In genomic region chr12:13099910-13100609, GRCh38 we compare ENCODE assay signal across 8 cellular contexts. TPM values are rescaled to one million over a fixed set of nuclear protein-coding genes. Genes with fewer than 3 reads are reported as not detected.
DNase-seq lines count a peak whose midpoint lies in the region; ATAC-seq and TF ChIP-seq lines count a peak whose summit lies in the region.

No MANE protein-coding gene starts in this region.

- peak overlapping the region; percentile 58 for H2BK5ac ChIP-seq in trophoblast cell (ENCODE audit: low read depth, low read length, poor library complexity)

- H3K4me2 ChIP-seq in DND-41 (ENCODE audit: insufficient read depth, low read length) (peak overlapping the region; percentile 94; the same call in 1 of the 2 replicates), OCI-LY1 (ENCODE audit: low read length) (peak overlapping the region; percentile 74; the same call in 1 of the 2 replicates), trophoblast cell (ENCODE audit: low read length) (no peak overlapping the region)

- ATAC-seq in DND-41 (ENCODE audit: insufficient read depth, low read depth) = no peak
- no peak for ATAC-seq in GM18858 (IDR thresholded peaks at IDR 0.05; ENCODE audit: unreplicated experiment)
- ATAC-seq in HG02588 (IDR thresholded peaks at IDR 0.05; ENCODE audit: unreplicated experiment) = no peak

- no peaks in the 10 kb centered on the region for H3K9me3 ChIP-seq in DND-41 (ENCODE audit: insufficient read depth, low read length, severe bottlenecking)
- no peaks in the 10 kb centered on the region for H3K9me3 ChIP-seq in OCI-LY1 (ENCODE audit: low read length)
- no peaks in the 10 kb centered on the region for H3K9me3 ChIP-seq in endocrine pancreas (ENCODE audit: control insufficient read depth, low read length)
- H3K9me3 ChIP-seq in trophoblast cell (ENCODE audit: insufficient read depth, low read depth, low read length) = peaks cover 4% of the 10 kb centered on the region

- WGBS in trophoblast cell (ENCODE audit: extremely low coverage, insufficient coverage, insufficient read length) = no CpG with 5 or more reads among the region's 8 CpGs

- peak overlapping the region; percentile 84 for H2BK120ac ChIP-seq in trophoblast cell (ENCODE audit: insufficient read depth, low read length, poor library complexity)

- TF ChIP-seq CTCF in DND-41 (IDR thresholded peaks at IDR 0.05; ENCODE audit: borderline replicate concordance, extremely low read depth, low read length, poor library complexity, severe bottlenecking) (no peak), OCI-LY1 (IDR thresholded peaks at IDR 0.05; ENCODE audit: low read length) (no peak)

- H3K27ac ChIP-seq in DND-41 (ENCODE audit: low read length) (no peak overlapping the region), OCI-LY1 (ENCODE audit: low read depth, low read length, poor library complexity, severe bottlenecking) (no peak overlapping the region), trophoblast cell (ENCODE audit: low read depth, low read length) (peak overlapping the region; percentile 68)

- H3K9ac ChIP-seq in DND-41 (ENCODE audit: low read depth, low read length) = no peak overlapping the region
- H3K9ac ChIP-seq in OCI-LY1 (ENCODE audit: low read length) = no peak overlapping the region; the same call in 1 of the 2 replicates
- H3K9ac ChIP-seq in endocrine pancreas (ENCODE audit: control insufficient read depth, insufficient read depth, low read length) = no peak overlapping the region
- no peak overlapping the region for H3K9ac ChIP-seq in trophoblast cell (ENCODE audit: low read length)

- H2BK12ac ChIP-seq in trophoblast cell (ENCODE audit: low read length) = peak overlapping the region; percentile 79

- no peaks in the 10 kb centered on the region for H3K9me2 ChIP-seq in OCI-LY1 (ENCODE audit: low read depth, low read length)

- no peak overlapping the region for H4K12ac ChIP-seq in trophoblast cell (ENCODE audit: low read depth, low read length)

- H2AK5ac ChIP-seq in trophoblast cell (ENCODE audit: low read length) = peak overlapping the region; percentile 48

- peaks cover 33% of the 10 kb centered on the region for H3K79me1 ChIP-seq in trophoblast cell (ENCODE audit: low read length)

- H3K79me2 ChIP-seq in DND-41 (ENCODE audit: insufficient read depth, low read length) = no peaks in the 10 kb centered on the region
- H3K79me2 ChIP-seq in OCI-LY1 (ENCODE audit: insufficient read depth, low read length) = no peaks in the 10 kb centered on the region
- peaks cover 3% of the 10 kb centered on the region for H3K79me2 ChIP-seq in trophoblast cell (ENCODE audit: control insufficient read depth, insufficient read depth, low read length, poor library complexity)

- peak overlapping the region; percentile 33 for H3K18ac ChIP-seq in trophoblast cell (ENCODE audit: low read length)

- H3F3A ChIP-seq in OCI-LY1 (ENCODE audit: insufficient read depth, low read length) = no peaks in the 10 kb centered on the region

- no peak overlapping the region for H3K4ac ChIP-seq in trophoblast cell (ENCODE audit: low read depth, low read length)

- H3K27me3 ChIP-seq in DND-41 (ENCODE audit: insufficient read depth, low read length, poor library complexity) (peaks cover 9% of the 10 kb centered on the region), OCI-LY1 (ENCODE audit: insufficient read depth, low read length) (no peaks in the 10 kb centered on the region), endocrine pancreas (ENCODE audit: control insufficient read depth, insufficient read depth, low read length) (no peaks in the 10 kb centered on the region), trophoblast cell (ENCODE audit: insufficient read depth, low read length) (no peaks in the 10 kb centered on the region)

- no peaks in the 10 kb centered on the region for H4K20me1 ChIP-seq in DND-41 (ENCODE audit: insufficient read depth, low read length)
- H4K20me1 ChIP-seq in OCI-LY1 (ENCODE audit: insufficient read depth, low read length) = no peaks in the 10 kb centered on the region

- peak overlapping the region; percentile 59 for H4K91ac ChIP-seq in trophoblast cell (ENCODE audit: low read depth, low read length)

- no peak overlapping the region for H3K23ac ChIP-seq in trophoblast cell (ENCODE audit: low read length)

- no peak overlapping the region for H4K8ac ChIP-seq in trophoblast cell (ENCODE audit: low read depth, low read length)

- H3K4me1 ChIP-seq in DND-41 (ENCODE audit: insufficient read depth, low read length) (peaks cover 15% of the 10 kb centered on the region), OCI-LY1 (ENCODE audit: insufficient read depth, low read length, severe bottlenecking) (peaks cover 44% of the 10 kb centered on the region), endocrine pancreas (ENCODE audit: control insufficient read depth, insufficient read depth, low read length) (peaks cover 11% of the 10 kb centered on the region), trophoblast cell (ENCODE audit: control insufficient read depth in 1 of 2, insufficient read depth in 2 of 2, low read length in 2 of 2) (peaks cover 20 to 35% of the 10 kb centered on the region in 2 experiments)

- no peaks in the 10 kb centered on the region for H3K36me3 ChIP-seq in DND-41 (ENCODE audit: insufficient read depth, low read length)
- no peaks in the 10 kb centered on the region for H3K36me3 ChIP-seq in OCI-LY1 (ENCODE audit: insufficient read depth, low read length)
- no peaks in the 10 kb centered on the region for H3K36me3 ChIP-seq in endocrine pancreas (ENCODE audit: control insufficient read depth, insufficient read depth, low read length)
- no peaks in the 10 kb centered on the region for H3K36me3 ChIP-seq in trophoblast cell (ENCODE audit: control insufficient read depth in 1 of 2, insufficient read depth in 2 of 2, low read length in 2 of 2)

- H3K14ac ChIP-seq in trophoblast cell (ENCODE audit: low read length) = peak overlapping the region; percentile 26

- DNase-seq in DND-41 (no peak), trophoblast cell (peak in 1 of 2 donors; percentile 55), iPS-NIHi11 (ENCODE audit: low spot score) (no peak), amniotic stem cell (lab: John Stamatoyannopoulos, UW) (no peak)

- H2AFZ ChIP-seq in DND-41 (ENCODE audit: low read depth, low read length) (peak overlapping the region; percentile 45; the same call in 1 of the 2 replicates), OCI-LY1 (ENCODE audit: low read length) (no peak overlapping the region), trophoblast cell (ENCODE audit: insufficient read depth, low read length, poor library complexity) (peak overlapping the region; percentile 17)

- H3K4me3 ChIP-seq in DND-41 (ENCODE audit: low read depth in 1 of 2, low read length in 2 of 2) (no peak overlapping the region), OCI-LY1 (ENCODE audit: low read depth, low read length, poor library complexity, severe bottlenecking) (peak overlapping the region; percentile 65), endocrine pancreas (ENCODE audit: control insufficient read depth, insufficient read depth, low read length) (peak overlapping the region; percentile 56), trophoblast cell (ENCODE audit: low read depth, low read length) (no peak overlapping the region)

RNA-seq across cellular contexts. Expression of gene GSG1, which starts 3.4 kb away (rescaled TPM):
- polyA plus RNA-seq in trophoblast cell (2013) = 0.03 TPM in 1 of 2 replicates, not detected in the other

RNA-seq across cellular contexts. Expression of gene FAM234B, which starts 55.9 kb away (rescaled TPM):
- 2.9 and 3.1 TPM in 2 replicates for polyA plus RNA-seq in trophoblast cell (2013)

Comparison
In these comparisons a context has a peak if more than half of its experiments do, and no peak if none do; other contexts are left out.
1. H3K4me3 ChIP-seq: peak in OCI-LY1 (single experiment) and endocrine pancreas (single experiment); none in DND-41 (0 of 2) and trophoblast cell (single experiment).